In genomic region chrX:32116047-32116446, GRCh38 we compare ENCODE assay signal across 27 cellular contexts.
DNase-seq lines count a peak whose midpoint lies in the region; ATAC-seq and TF ChIP-seq lines count a peak whose summit lies in the region.
"Had no signal": no experiment of that assay in that cellular context is flagged by ENCODE, and none has a peak within 500 bp of the region (broad histone marks: within the 10 kb centered on the region; RNA-seq: fewer than 3 reads in every experiment).

No MANE protein-coding gene starts in this region.

- H3K79me2 ChIP-seq in neural progenitor cell (ENCODE audit: low read depth), result no peaks in the 10 kb centered on the region

- H3K9me3 ChIP-seq in neural progenitor cell (ENCODE audit: low read depth) (peaks cover 2% of the 10 kb centered on the region), right cardiac atrium (ENCODE audit: control insufficient read depth, low read length) (no peaks in the 10 kb centered on the region)
- H3K9me3 ChIP-seq: body of pancreas, sigmoid colon had no signal

- H3K4me1 Mint-ChIP-seq in neural progenitor cell, result peaks cover 5% of the 10 kb centered on the region
- H3K4me1 Mint-ChIP-seq: activated naive CD8-positive, alpha-beta T cell treated with anti-CD3 and anti-CD28 coated beads, Interleukin-2, amount 50 U/mL, for 24 hours; nephron progenitor cell had no signal

- no peak overlapping the region for H3K4me3 ChIP-seq in brain microvascular endothelial cell (ENCODE audit: low read depth, low read length)
- H3K4me3 ChIP-seq in neural progenitor cell, result no peak overlapping the region
- no peak overlapping the region for H3K4me3 ChIP-seq in right cardiac atrium (ENCODE audit: low read length)
- H3K4me3 ChIP-seq: body of pancreas, sigmoid colon had no signal

- intact Hi-C loops in right cardiac atrium (cut with DNase I), result no loop called here

- 67% methylated on average over 3 of the region's 3 CpGs for WGBS in right cardiac atrium

- no peaks in the 10 kb centered on the region for H3F3A ChIP-seq in neural progenitor cell (ENCODE audit: low read depth)

- no peak overlapping the region for H3K4me3 Mint-ChIP-seq in neural progenitor cell
- H3K4me3 Mint-ChIP-seq: activated CD4-positive, alpha-beta memory T cell treated with anti-CD3 and anti-CD28 coated beads for 36 hours; activated naive CD8-positive, alpha-beta T cell treated with anti-CD3 and anti-CD28 coated beads, Interleukin-2, amount 50 U/mL, for 24 hours; nephron progenitor cell; WTC11 had no signal

- H3K36me3 Mint-ChIP-seq in neural progenitor cell, result peaks cover 33% of the 10 kb centered on the region
- H3K36me3 Mint-ChIP-seq: activated CD4-positive, alpha-beta memory T cell treated with anti-CD3 and anti-CD28 coated beads for 36 hours had no signal

- H3K27ac Mint-ChIP-seq in neural progenitor cell, result no peak overlapping the region
- H3K27ac Mint-ChIP-seq: activated CD4-positive, alpha-beta memory T cell treated with anti-CD3 and anti-CD28 coated beads for 36 hours; activated naive CD8-positive, alpha-beta T cell treated with anti-CD3 and anti-CD28 coated beads, Interleukin-2, amount 50 U/mL, for 24 hours; nephron progenitor cell; WTC11 had no signal

- H3K36me3 ChIP-seq in brain microvascular endothelial cell (replicated peaks) (no peaks in the 10 kb centered on the region), neural progenitor cell (no peaks in the 10 kb centered on the region)
- H3K36me3 ChIP-seq: sigmoid colon had no signal

- no peak overlapping the region for H3K27ac ChIP-seq in brain microvascular endothelial cell
- H3K27ac ChIP-seq in neural progenitor cell, result no peak overlapping the region
- no peak overlapping the region for H3K27ac ChIP-seq in right cardiac atrium (ENCODE audit: low read length)
- H3K27ac ChIP-seq: body of pancreas, RWPE1, sigmoid colon had no signal

- in situ Hi-C loops in brain microvascular endothelial cell (cut with HindIII; ENCODE audit: low pct_ligation_motif_present, low sequenced_read_pairs), result no loop called here

- H2AFZ ChIP-seq in neural progenitor cell (replicated peaks), result no peak overlapping the region

- H3K4me2 ChIP-seq in neural progenitor cell, result no peak overlapping the region

- no peak overlapping the region for H3K9ac ChIP-seq in neural progenitor cell

- DNase-seq in DMS53 (lab: John Stamatoyannopoulos, UW), result peak; percentile 32
- no peak for DNase-seq in DMS53 treated with DMSO at 0.1 percent for 48 hours (lab: John Stamatoyannopoulos, UW; ENCODE audit: unreplicated experiment)
- DNase-seq in NAMALWA (ENCODE audit: low spot score), result peak; percentile 1
- DNase-seq in brain microvascular endothelial cell, result peak; percentile 1
- no peak for DNase-seq in neural progenitor cell (ENCODE audit: low spot score)
- no peak for DNase-seq in activated CD8-positive, alpha-beta memory T cell treated with anti-CD3 and anti-CD28 coated beads, Interleukin-2, amount 50 U/mL, for 4 hours
- DNase-seq in NCI-H187 (lab: John Stamatoyannopoulos, UW), result no peak
- DNase-seq in right cardiac atrium, result no peak
- DNase-seq: 8988T; activated CD4-positive, alpha-beta memory T cell treated with anti-CD3 and anti-CD28 coated beads for 36 hours; activated gamma-delta T cell; activated naive CD8-positive, alpha-beta T cell treated with anti-CD3 and anti-CD28 coated beads, Interleukin-2, amount 50 U/mL, for 24 hours; activated T-cell treated with anti-CD3 and anti-CD28 coated beads for 4 hours; AML-193; body of pancreas; HCEC 1CT; NCI-H1105 treated with DMSO at 0.1 percent for 48 hours; NCI-H2107; nephron progenitor cell; posterior cingulate gyrus; sigmoid colon; stimulated activated CD8-positive, alpha-beta memory T cell treated with anti-CD3 and anti-CD28 coated beads, Interleukin-4, amount 100 ng/mL, for 48 hours; T-helper 9 cell; trophoblast cell had no signal

- TF ChIP-seq CTCF in brain microvascular endothelial cell (IDR thresholded peaks at IDR 0.05; ENCODE audit: low read depth, low read length, missing control alignments), result peak; percentile 23
- peak; percentile 25 for TF ChIP-seq CTCF in neural progenitor cell (IDR thresholded peaks at IDR 0.05)

- H3K27me3 Mint-ChIP-seq in neural progenitor cell (ENCODE audit: insufficient read depth, low read depth), result peaks cover 2% of the 10 kb centered on the region
- H3K27me3 Mint-ChIP-seq: activated CD4-positive, alpha-beta memory T cell treated with anti-CD3 and anti-CD28 coated beads for 36 hours; activated naive CD8-positive, alpha-beta T cell treated with anti-CD3 and anti-CD28 coated beads, Interleukin-2, amount 50 U/mL, for 24 hours had no signal

- H4K20me1 ChIP-seq in neural progenitor cell (ENCODE audit: low read depth), result no peaks in the 10 kb centered on the region

- H3K9me3 Mint-ChIP-seq in neural progenitor cell, result peaks cover 39% of the 10 kb centered on the region
- H3K9me3 Mint-ChIP-seq: activated CD4-positive, alpha-beta memory T cell treated with anti-CD3 and anti-CD28 coated beads for 36 hours; activated naive CD8-positive, alpha-beta T cell treated with anti-CD3 and anti-CD28 coated beads, Interleukin-2, amount 50 U/mL, for 24 hours had no signal

- H3K27me3 ChIP-seq in brain microvascular endothelial cell (replicated peaks) (no peaks in the 10 kb centered on the region), neural progenitor cell (no peaks in the 10 kb centered on the region), right cardiac atrium (ENCODE audit: control insufficient read depth, insufficient read depth) (no peaks in the 10 kb centered on the region)
- H3K27me3 ChIP-seq: body of pancreas, sigmoid colon had no signal

- ATAC-seq in right cardiac atrium, result no peak
- ATAC-seq: activated naive CD8-positive, alpha-beta T cell treated with anti-CD3 and anti-CD28 coated beads, Interleukin-2, amount 50 U/mL, for 24 hours; body of pancreas; left lobe of liver; WTC11 had no signal

- no peaks in the 10 kb centered on the region for H3K4me1 ChIP-seq in neural progenitor cell
- H3K4me1 ChIP-seq in right cardiac atrium (ENCODE audit: control insufficient read depth, insufficient read depth, low read length), result no peaks in the 10 kb centered on the region
- H3K4me1 ChIP-seq: body of pancreas, sigmoid colon had no signal

Comparison
In these comparisons a context has a peak if more than half of its experiments do, and no peak if none do; other contexts are left out.
1. DNase-seq: peak in DMS53 (single experiment), NAMALWA (single experiment) and brain microvascular endothelial cell (single experiment); none in DMS53 treated with DMSO at 0.1 percent for 48 hours (single experiment), neural progenitor cell (single experiment), activated CD8-positive, alpha-beta memory T cell treated with anti-CD3 and anti-CD28 coated beads, Interleukin-2, amount 50 U/mL, for 4 hours (single experiment), NCI-H187 (0 of 2) and right cardiac atrium (0 of 3).